In genomic region chr4:155667538-155668511, GRCh38 we compare ENCODE assay signal across 8 cellular contexts. TPM values are rescaled to one million over a fixed set of nuclear protein-coding genes. Genes with fewer than 3 reads are reported as not detected.
DNase-seq lines count a peak whose midpoint lies in the region; ATAC-seq lines count a peak whose summit lies in the region.

No MANE protein-coding gene starts in this region.

- peaks cover 47 to 76% (median 62%) of the 10 kb centered on the region in 5 donors for H3K27me3 Mint-ChIP-seq in naive thymus-derived CD4-positive, alpha-beta T cell

- peaks cover 100% of the 10 kb centered on the region for H3K27me3 ChIP-seq in HUES6 (ENCODE audit: control insufficient read depth, insufficient read depth, low read length)
- H3K27me3 ChIP-seq in naive thymus-derived CD4-positive, alpha-beta T cell (ENCODE audit: control insufficient read depth in 2 of 2, insufficient read depth in 2 of 2, low read length in 2 of 2) = no peaks in the 10 kb centered on the region

- CTCF ChIA-PET in naive thymus-derived CD4-positive, alpha-beta T cell (lab: Charles Lee) = no interaction called here

- peak; percentile 46 for ATAC-seq in GM21390 (IDR thresholded peaks at IDR 0.05; ENCODE audit: unreplicated experiment)
- ATAC-seq in naive thymus-derived CD4-positive, alpha-beta T cell = peak; percentile 60

- 0 out of 2 replicates have a peak, but pooled peaks cover 6% of the 10 kb centered on the region for H3K4me1 ChIP-seq in HUES6 (ENCODE audit: control insufficient read depth, insufficient read depth, low read length)
- H3K4me1 ChIP-seq in naive thymus-derived CD4-positive, alpha-beta T cell (ENCODE audit: control insufficient read depth in 2 of 2, insufficient read depth in 2 of 2, low read length in 2 of 2) = no peaks in the 10 kb centered on the region

- intact Hi-C loops in naive thymus-derived CD4-positive, alpha-beta T cell (cut with micrococcal nuclease) = loop anchor here in 1 of 2 donors (10.0 kb wide), 2 partner anchors 223 to 923 kb away; partner anchors contain the start of gene LRAT

- peak overlapping the region in 9 of 10 donors; percentile 50 to 90 (median 78) for H3K4me3 Mint-ChIP-seq in naive thymus-derived CD4-positive, alpha-beta T cell

- H3K27ac ChIP-seq in HUES6 (ENCODE audit: low read depth, low read length) = no peak overlapping the region
- no peak overlapping the region for H3K27ac ChIP-seq in naive thymus-derived CD4-positive, alpha-beta T cell (ENCODE audit: low read depth, low read length)

- DNase-seq in activated CD4-positive, alpha-beta T cell treated with anti-CD3 and anti-CD28 coated beads, Interleukin-2, amount 50 U/mL, for 48 hours = peak; percentile 0 to 3
- peak; percentile 24 for DNase-seq in fibroblast of peridontal ligament (ENCODE audit: extremely low read depth)
- peak in 2 of 9 donors; percentile 7 to 32 for DNase-seq in naive thymus-derived CD4-positive, alpha-beta T cell
- DNase-seq in LoVo (ENCODE audit: low spot score) = no peak
- no peak for DNase-seq in middle frontal gyrus (ENCODE audit: extremely low spot score, low spot score)

- no peaks in the 10 kb centered on the region for H3K36me3 ChIP-seq in HUES6 (ENCODE audit: control insufficient read depth, insufficient read depth, low read length)
- no peaks in the 10 kb centered on the region for H3K36me3 ChIP-seq in naive thymus-derived CD4-positive, alpha-beta T cell (ENCODE audit: control insufficient read depth in 2 of 3, insufficient read depth in 3 of 3, low read length in 3 of 3)

- H3K4me3 ChIP-seq in GM08714 (ENCODE audit: low read length) (peak overlapping the region; percentile 78), HUES6 (ENCODE audit: low read depth, low read length) (peak overlapping the region; percentile 69)
- no peak overlapping the region for H3K4me3 ChIP-seq in naive thymus-derived CD4-positive, alpha-beta T cell (ENCODE audit: low read length)

- H3K9me3 ChIP-seq in HUES6 (ENCODE audit: control insufficient read depth, insufficient read depth, low read depth, low read length) = no peaks in the 10 kb centered on the region
- H3K9me3 ChIP-seq in naive thymus-derived CD4-positive, alpha-beta T cell (ENCODE audit: control insufficient read depth in 2 of 3, low read length in 3 of 3) = no peaks in the 10 kb centered on the region

- H3K27ac Mint-ChIP-seq in naive thymus-derived CD4-positive, alpha-beta T cell = no peak overlapping the region

- H3K9ac ChIP-seq in HUES6 (ENCODE audit: low read length) = peak overlapping the region; percentile 41

- H3K4me1 Mint-ChIP-seq in naive thymus-derived CD4-positive, alpha-beta T cell = peaks cover 6 to 25% (median 17%) of the 10 kb centered on the region in 7 donors

- peaks cover 0 to 4% (median 0%) of the 10 kb centered on the region in 5 donors for H3K36me3 Mint-ChIP-seq in naive thymus-derived CD4-positive, alpha-beta T cell

- peaks cover 0 to 5% (median 0%) of the 10 kb centered on the region in 11 donors for H3K9me3 Mint-ChIP-seq in naive thymus-derived CD4-positive, alpha-beta T cell

- POLR2A ChIA-PET in naive thymus-derived CD4-positive, alpha-beta T cell (lab: Charles Lee) = no interaction called here

RNA-seq across cellular contexts. Expression of gene GUCY1A1, which starts 1.2 kb away (rescaled TPM):
- 1 to 10 TPM in 1 of 5 experiments, under 1 TPM in 1, not detected in 3; 0.77 to 3.1 TPM for total RNA-seq in naive thymus-derived CD4-positive, alpha-beta T cell
- polyA plus RNA-seq in naive thymus-derived CD4-positive, alpha-beta T cell = not detected

Comparison
In these comparisons a context has a peak if more than half of its experiments do, and no peak if none do; other contexts are left out.
1. DNase-seq: peak in activated CD4-positive, alpha-beta T cell treated with anti-CD3 and anti-CD28 coated beads, Interleukin-2, amount 50 U/mL, for 48 hours (2 of 2) and fibroblast of peridontal ligament (single experiment); none in LoVo (single experiment) and middle frontal gyrus (single experiment).